Comparison of ENCODE assay signal across 17 cellular contexts in the genomic region with DNA sequence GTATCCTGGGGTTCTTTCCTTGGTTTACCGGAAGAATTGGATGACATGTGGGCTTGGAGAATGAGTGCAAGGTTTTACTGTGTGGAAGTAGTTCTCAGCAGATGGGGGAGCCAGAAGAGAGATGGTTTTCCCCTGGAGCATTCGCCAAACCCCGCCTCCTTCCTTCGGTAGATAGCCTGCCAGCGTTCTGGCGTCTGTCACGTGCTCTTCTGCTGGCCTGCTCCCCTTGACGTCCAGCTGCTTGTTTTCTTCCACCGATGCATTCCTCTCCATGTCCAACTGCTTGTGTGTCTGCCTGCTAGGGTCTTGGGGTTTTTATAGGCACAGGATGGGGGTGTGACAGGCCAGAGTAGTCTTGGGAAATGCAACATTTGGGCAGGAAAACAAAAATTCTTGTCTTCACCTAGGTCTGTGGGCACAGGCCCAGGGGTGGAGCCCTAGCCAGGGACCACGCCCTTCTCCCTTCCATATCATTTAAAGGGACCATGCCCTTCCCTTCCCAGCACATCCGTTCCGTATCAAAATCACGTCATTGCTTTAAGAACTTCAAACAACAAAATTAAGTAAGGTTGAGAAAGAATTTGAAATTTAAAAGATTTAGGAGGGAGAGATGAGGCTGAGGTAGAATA.
"Had no signal": no experiment of that assay in that cellular context is flagged by ENCODE, and none has a peak within 500 bp of the region (broad histone marks: within the 10 kb centered on the region; RNA-seq: fewer than 3 reads in every experiment).

No MANE protein-coding gene starts in this region.

- ATAC-seq: activated naive CD4-positive, alpha-beta T cell treated with anti-CD3 and anti-CD28 coated beads, Interleukin-2, amount 50 U/mL, for 72 hours; stimulated activated naive B cell treated with anti-CD40 and anti-IgM and Interleukin-4, amounts not matched to agents 10 μg/mL and 1 μg/mL and 100 μg/mL, for 72 hours had no signal

- DNase-seq: activated CD4-positive, alpha-beta T cell treated with anti-CD3 and anti-CD28 coated beads, Interleukin-2, amount 50 U/mL, for 48 hours; activated gamma-delta T cell treated with Interleukin-2 at 50 U/mL for 16 hours; activated T-cell treated with anti-CD3 and anti-CD28 coated beads for 4 hours; adrenal gland; cerebellar nuclear complex; cortex of kidney; erythroblast; foreskin melanocyte; head of caudate nucleus; immature natural killer cell; kidney glomerular epithelial cell; left ventricle myocardium inferior; mammary epithelial cell; stimulated activated naive B cell treated with anti-CD40 and anti-IgM and Interleukin-4, amounts not matched to agents 10 μg/mL and 1 μg/mL and 100 μg/mL, for 72 hours; WERI-Rb-1 had no signal

- H3K27me3 ChIP-seq: adrenal gland, breast epithelium had no signal

- H3K27ac ChIP-seq: adrenal gland, breast epithelium, left ventricle myocardium inferior, WERI-Rb-1 had no signal

- H3K4me1 ChIP-seq: adrenal gland, breast epithelium, left ventricle myocardium inferior had no signal

- H3K36me3 ChIP-seq: adrenal gland, breast epithelium, left ventricle myocardium inferior, WERI-Rb-1 had no signal

- H3K4me3 ChIP-seq: adrenal gland, breast epithelium, left ventricle myocardium inferior had no signal

- H3K9me3 ChIP-seq: adrenal gland, left ventricle myocardium inferior had no signal
